19 cellular contexts compared by ENCODE assay signal in genomic region chr3:87732294-87732693, GRCh38.
DNase-seq lines count a peak whose midpoint lies in the region; ATAC-seq and TF ChIP-seq lines count a peak whose summit lies in the region.
"Had no signal": no experiment of that assay in that cellular context is flagged by ENCODE, and none has a peak within 500 bp of the region (broad histone marks: within the 10 kb centered on the region; RNA-seq: fewer than 3 reads in every experiment).

No MANE protein-coding gene starts in this region.

- H3K27ac Mint-ChIP-seq in WTC11, result 0 out of 2 replicates have a peak overlapping the region, but pooled peaks have one; percentile 14
- no peak overlapping the region for H3K27ac Mint-ChIP-seq in activated CD8-positive, alpha-beta T cell treated with anti-CD3 and anti-CD28 coated beads for 36 hours
- H3K27ac Mint-ChIP-seq: B cell; CD8-positive, alpha-beta T cell; GM23338 had no signal

- peaks cover 54% of the 10 kb centered on the region for H3K36me3 Mint-ChIP-seq in WTC11
- H3K36me3 Mint-ChIP-seq in activated CD8-positive, alpha-beta T cell treated with anti-CD3 and anti-CD28 coated beads for 36 hours (ENCODE audit: low read depth), result no peaks in the 10 kb centered on the region
- H3K36me3 Mint-ChIP-seq: CD8-positive, alpha-beta T cell had no signal

- TF ChIP-seq CTCF in A673 (conservative IDR thresholded peaks at IDR 0.05; ENCODE audit: low read depth, low read length), result no peak
- no peak for TF ChIP-seq CTCF in WTC11 (IDR thresholded peaks at IDR 0.05)
- TF ChIP-seq CTCF in activated CD8-positive, alpha-beta T cell treated with anti-CD3 and anti-CD28 coated beads for 36 hours (IDR thresholded peaks at IDR 0.05), result no peak

- H3K27ac ChIP-seq in A673 (ENCODE audit: low read depth, low read length, poor library complexity, severe bottlenecking) (no peak overlapping the region), mesodermal cell (ENCODE audit: low read depth, low read length, severe bottlenecking) (peak overlapping the region; percentile 16)
- H3K27ac ChIP-seq: BLaER1 treated with 17β-estradiol and CSF1 and Interleukin-3, amounts not matched to agents 10 nM and 100 nM; HL-60 had no signal

- intact Hi-C loops in A673 (cut with micrococcal nuclease; ENCODE audit: unreplicated experiment), result no loop called here
- intact Hi-C loops in left ventricle myocardium superior (cut with micrococcal nuclease), result no loop called here
- intact Hi-C loops in activated CD8-positive, alpha-beta T cell treated with anti-CD3 and anti-CD28 coated beads for 36 hours (cut with micrococcal nuclease), result no loop called here

- POLR2A ChIA-PET in A673 (lab: Charles Lee; ENCODE audit: low non-redundant PET), result interaction anchor here (0.7 kb wide), 1 partner anchor 271 kb away, joined by 3 read pairs; no protein-coding TSS in a partner anchor
- POLR2A ChIA-PET in WTC11 (lab: Charles Lee), result no interaction called here
- POLR2A ChIA-PET in activated CD8-positive, alpha-beta T cell treated with anti-CD3 and anti-CD28 coated beads for 36 hours (lab: Charles Lee), result no interaction called here

- H3K9me3 ChIP-seq in A673 (ENCODE audit: low read depth, low read length, poor library complexity, severe bottlenecking) (no peaks in the 10 kb centered on the region), mesodermal cell (ENCODE audit: control insufficient read depth, low read length) (no peaks in the 10 kb centered on the region)

- no TSS peak for BruUV-seq in A673 (replicated peaks; lab: Mats Ljungman, UMichigan)

- H3K4me1 ChIP-seq in A673 (ENCODE audit: insufficient read depth, low read length, poor library complexity, severe bottlenecking) (no peaks in the 10 kb centered on the region), mesodermal cell (ENCODE audit: control insufficient read depth, insufficient read depth, low read length, poor library complexity, severe bottlenecking) (no peaks in the 10 kb centered on the region)
- H3K4me1 ChIP-seq: BLaER1 treated with 17β-estradiol and CSF1 and Interleukin-3, amounts not matched to agents 10 nM and 100 nM had no signal

- no peaks in the 10 kb centered on the region for H3K27me3 ChIP-seq in A673 (replicated peaks; ENCODE audit: insufficient read depth, low read depth, low read length, poor library complexity)
- H3K27me3 ChIP-seq: BLaER1 treated with 17β-estradiol and CSF1 and Interleukin-3, amounts not matched to agents 10 nM and 100 nM had no signal

- H3K9me3 Mint-ChIP-seq in WTC11, result peaks cover 46% of the 10 kb centered on the region
- H3K9me3 Mint-ChIP-seq in activated CD8-positive, alpha-beta T cell treated with anti-CD3 and anti-CD28 coated beads for 36 hours, result no peaks in the 10 kb centered on the region
- H3K9me3 Mint-ChIP-seq: CD8-positive, alpha-beta T cell had no signal

- H3K4me3 ChIP-seq in A673 (ENCODE audit: low read depth, low read length, poor library complexity, severe bottlenecking), result no peak overlapping the region
- no peak overlapping the region for H3K4me3 ChIP-seq in mesodermal cell (ENCODE audit: extremely low read depth, insufficient read depth, low read length, poor library complexity, severe bottlenecking)
- H3K4me3 ChIP-seq: BLaER1 treated with 17β-estradiol and CSF1 and Interleukin-3, amounts not matched to agents 10 nM and 100 nM; GM23338 had no signal

- ATAC-seq in WTC11 (no peak), left ventricle myocardium superior (no peak)
- ATAC-seq in activated CD8-positive, alpha-beta T cell treated with anti-CD3 and anti-CD28 coated beads for 36 hours, result no peak
- ATAC-seq: CD8-positive, alpha-beta T cell; GM23338 had no signal

- H3K36me3 ChIP-seq in A673 (ENCODE audit: insufficient read depth, low read length, poor library complexity, severe bottlenecking) (no peaks in the 10 kb centered on the region), mesodermal cell (ENCODE audit: control insufficient read depth, insufficient read depth, low read length) (no peaks in the 10 kb centered on the region)
- H3K36me3 ChIP-seq: BLaER1 treated with 17β-estradiol and CSF1 and Interleukin-3, amounts not matched to agents 10 nM and 100 nM had no signal

- 100% methylated on average over 1 of the region's 3 CpGs; no CpG with 5 or more reads in 1 of the 2 experiments for WGBS in mesodermal cell (ENCODE audit: insufficient coverage in 2 of 2), 2 experiments

- CTCF ChIA-PET in A673 (lab: Charles Lee) (interaction anchor here (1.2 kb wide), 1 partner anchor 184 kb away, joined by 4 read pairs; no protein-coding TSS in a partner anchor), WTC11 (lab: Charles Lee) (no interaction called here)
- CTCF ChIA-PET in activated CD8-positive, alpha-beta T cell treated with anti-CD3 and anti-CD28 coated beads for 36 hours (lab: Charles Lee), result no interaction called here

- peaks cover 45% of the 10 kb centered on the region for H3K4me1 Mint-ChIP-seq in WTC11
- H3K4me1 Mint-ChIP-seq in activated CD8-positive, alpha-beta T cell treated with anti-CD3 and anti-CD28 coated beads for 36 hours (ENCODE audit: low read depth), result no peaks in the 10 kb centered on the region
- H3K4me1 Mint-ChIP-seq: B cell had no signal

- H3K27me3 Mint-ChIP-seq in WTC11 (ENCODE audit: low read depth), result no peaks in the 10 kb centered on the region
- peaks cover 2% of the 10 kb centered on the region for H3K27me3 Mint-ChIP-seq in activated CD8-positive, alpha-beta T cell treated with anti-CD3 and anti-CD28 coated beads for 36 hours
- H3K27me3 Mint-ChIP-seq: B cell had no signal

- H3K4me3 Mint-ChIP-seq in WTC11, result no peak overlapping the region
- no peak overlapping the region for H3K4me3 Mint-ChIP-seq in activated CD8-positive, alpha-beta T cell treated with anti-CD3 and anti-CD28 coated beads for 36 hours
- H3K4me3 Mint-ChIP-seq: B cell; CD8-positive, alpha-beta T cell; GM23338 had no signal

- DNase-seq in A673 (ENCODE audit: low spot score), result peak; percentile 53
- peak; percentile 5 for DNase-seq in NCI-H146 (lab: John Stamatoyannopoulos, UW)
- DNase-seq in WTC11 (ENCODE audit: low spot score), result no peak
- DNase-seq in left ventricle myocardium superior, result no peak
- DNase-seq in HuH-7 (ENCODE audit: low spot score), result no peak
- no peak for DNase-seq in activated CD8-positive, alpha-beta T cell treated with anti-CD3 and anti-CD28 coated beads for 36 hours
- DNase-seq: 8988T; CD8-positive, alpha-beta T cell; DMS 273 treated with DMSO at 0.1 percent for 48 hours; DMS53; DND-41; EL; HCEC 1CT; IMR-90 had no signal

TF ChIP-seq in WTC11, 78 proteins besides CTCF, POLR2A, EP300 and RAD21:
- no peak for TF ChIP-seq ETV6 (CRISPR knock-in tag; IDR thresholded peaks at IDR 0.05)
- no peak for TF ChIP-seq PREB (CRISPR knock-in tag; IDR thresholded peaks at IDR 0.05; ENCODE audit: borderline replicate concordance)
- TF ChIP-seq FOXP4 (CRISPR knock-in tag; IDR thresholded peaks at IDR 0.05), result no peak
- TF ChIP-seq NR2C2 (CRISPR knock-in tag; IDR thresholded peaks at IDR 0.05), result no peak
- TF ChIP-seq SP1 (CRISPR knock-in tag; conservative IDR thresholded peaks at IDR 0.05), result no peak
- no peak for TF ChIP-seq SOX15 (CRISPR knock-in tag; IDR thresholded peaks at IDR 0.05)
- no peak for TF ChIP-seq IRF1 (CRISPR knock-in tag; IDR thresholded peaks at IDR 0.05)
- no peak for TF ChIP-seq ATF6 (CRISPR knock-in tag; IDR thresholded peaks at IDR 0.05)
- TF ChIP-seq ZNF121 (CRISPR knock-in tag; IDR thresholded peaks at IDR 0.05), result no peak

Comparison
In these comparisons a context has a peak if more than half of its experiments do, and no peak if none do; other contexts are left out.
1. DNase-seq: peak in A673 (single experiment) and NCI-H146 (single experiment); none in WTC11 (single experiment), left ventricle myocardium superior (single experiment), HuH-7 (single experiment) and activated CD8-positive, alpha-beta T cell treated with anti-CD3 and anti-CD28 coated beads for 36 hours (single experiment).